9 cellular contexts compared by ENCODE assay signal in genomic region chrX:15151267-15152196, GRCh38.
DNase-seq lines count a peak whose midpoint lies in the region; ATAC-seq and TF ChIP-seq lines count a peak whose summit lies in the region.
"Had no signal": no experiment of that assay in that cellular context is flagged by ENCODE, and none has a peak within 500 bp of the region (broad histone marks: within the 10 kb centered on the region; RNA-seq: fewer than 3 reads in every experiment).

No MANE protein-coding gene starts in this region.

- H3K4me1 ChIP-seq in upper lobe of right lung = no peaks in the 10 kb centered on the region
- no peaks in the 10 kb centered on the region for H3K4me1 ChIP-seq in GM23338 (ENCODE audit: insufficient read depth)

- no peaks in the 10 kb centered on the region for H3F3A ChIP-seq in GM23338 (replicated peaks; ENCODE audit: low read depth)

- H3K27ac ChIP-seq in upper lobe of right lung = no peak overlapping the region
- H3K27ac ChIP-seq in GM23338 (ENCODE audit: low read depth) = no peak overlapping the region

- H3K27ac Mint-ChIP-seq in GM23338 = no peak overlapping the region
- H3K27ac Mint-ChIP-seq: IgD-negative memory B cell had no signal

- H3K4me3 Mint-ChIP-seq in GM23338 = no peak overlapping the region

- H3K27me3 ChIP-seq in upper lobe of right lung (no peaks in the 10 kb centered on the region), GM23338 (ENCODE audit: insufficient read depth) (no peaks in the 10 kb centered on the region)

- peaks cover 3% of the 10 kb centered on the region for H3K4me1 Mint-ChIP-seq in GM23338

- no peaks in the 10 kb centered on the region for H3K9me3 Mint-ChIP-seq in GM23338

- no peak overlapping the region for H3K4me2 ChIP-seq in GM23338

- TF ChIP-seq CTCF in upper lobe of right lung (IDR thresholded peaks at IDR 0.05) (no peak), GM23338 (conservative IDR thresholded peaks at IDR 0.05; ENCODE audit: low read depth in 2 of 2) (no peak)

- no peak overlapping the region for H2AFZ ChIP-seq in GM23338

- no peaks in the 10 kb centered on the region for H3K36me3 Mint-ChIP-seq in GM23338 (ENCODE audit: low read depth)
- H3K36me3 Mint-ChIP-seq: IgD-negative memory B cell had no signal

- H3K79me2 ChIP-seq in GM23338 (replicated peaks; ENCODE audit: insufficient read depth) = no peaks in the 10 kb centered on the region

- no peaks in the 10 kb centered on the region for H4K20me1 ChIP-seq in GM23338 (replicated peaks; ENCODE audit: insufficient read depth)

- ATAC-seq in HG03159 (IDR thresholded peaks at IDR 0.05; ENCODE audit: unreplicated experiment) (peak; percentile 83), upper lobe of right lung (peak; percentile 35), GM23338 (no peak), Right ventricle myocardium superior (ENCODE audit: poor library complexity) (no peak)

- H3K9me2 ChIP-seq in GM23338 (ENCODE audit: insufficient read depth) = no peaks in the 10 kb centered on the region

- intact Hi-C loops in upper lobe of right lung (cut with DNase I) (no loop called here), Right ventricle myocardium superior (cut with DNase I) (no loop called here)

- H3K4me3 ChIP-seq in upper lobe of right lung = no peak overlapping the region
- no peak overlapping the region for H3K4me3 ChIP-seq in GM23338

- H3K9me3 ChIP-seq in upper lobe of right lung = no peaks in the 10 kb centered on the region

- peak; percentile 8 for DNase-seq in activated gamma-delta T cell treated with Interleukin-2 at 50 U/mL for 16 hours
- DNase-seq in activated gamma-delta T cell (lab: John Stamatoyannopoulos, UW) = no peak
- DNase-seq in activated effector memory CD4-positive, alpha-beta T cell treated with anti-CD3 and anti-CD28 coated beads, Interleukin-2, amount 50 U/mL, for 16 hours = peak; percentile 68
- no peak for DNase-seq in upper lobe of right lung
- no peak for DNase-seq in GM23338 (ENCODE audit: low spot score)
- no peak for DNase-seq in Right ventricle myocardium superior
- DNase-seq in occipital lobe (lab: John Stamatoyannopoulos, UW) = no peak

- H3K36me3 ChIP-seq in upper lobe of right lung = no peaks in the 10 kb centered on the region
- H3K36me3 ChIP-seq in GM23338 (ENCODE audit: insufficient read depth) = no peaks in the 10 kb centered on the region

- peaks cover 3% of the 10 kb centered on the region for H3K27me3 Mint-ChIP-seq in GM23338 (ENCODE audit: insufficient read depth, low read depth, poor library complexity)

TF ChIP-seq in GM23338, 12 proteins besides CTCF, POLR2A, EP300 and RAD21 (continues in another document):
- TF ChIP-seq JUNB (IDR thresholded peaks at IDR 0.05; ENCODE audit: unreplicated experiment) (no peak), NANOG (IDR thresholded peaks at IDR 0.05; ENCODE audit: borderline replicate concordance) (no peak), ETS1 (IDR thresholded peaks at IDR 0.05) (no peak), EZH2phosphoT487 (IDR thresholded peaks at IDR 0.05; ENCODE audit: unreplicated experiment) (no peak), ZNF114 (CRISPR knock-in tag; IDR thresholded peaks at IDR 0.05) (no peak), ZNF331 (CRISPR knock-in tag; IDR thresholded peaks at IDR 0.05; ENCODE audit: low read depth) (no peak), STAT1 (IDR thresholded peaks at IDR 0.05; ENCODE audit: unreplicated experiment) (no peak), REST (IDR thresholded peaks at IDR 0.05; ENCODE audit: unreplicated experiment) (no peak), ZNF462 (CRISPR knock-in tag; IDR thresholded peaks at IDR 0.05) (no peak), CREB1 (CRISPR knock-in tag; IDR thresholded peaks at IDR 0.05; ENCODE audit: low read depth) (no peak), EZH2 (IDR thresholded peaks at IDR 0.05; ENCODE audit: low read depth, unreplicated experiment) (no peak)

Comparison
In these comparisons a context has a peak if more than half of its experiments do, and no peak if none do; other contexts are left out.
1. DNase-seq: peak in activated gamma-delta T cell treated with Interleukin-2 at 50 U/mL for 16 hours (single experiment) and activated effector memory CD4-positive, alpha-beta T cell treated with anti-CD3 and anti-CD28 coated beads, Interleukin-2, amount 50 U/mL, for 16 hours (single experiment); none in activated gamma-delta T cell (single experiment), upper lobe of right lung (single experiment), GM23338 (single experiment), Right ventricle myocardium superior (single experiment) and occipital lobe (single experiment).
2. ATAC-seq: peak in HG03159 (single experiment) and upper lobe of right lung (single experiment); none in GM23338 (single experiment) and Right ventricle myocardium superior (single experiment).